1 cellular context compared by ENCODE assay signal in the genomic region with DNA sequence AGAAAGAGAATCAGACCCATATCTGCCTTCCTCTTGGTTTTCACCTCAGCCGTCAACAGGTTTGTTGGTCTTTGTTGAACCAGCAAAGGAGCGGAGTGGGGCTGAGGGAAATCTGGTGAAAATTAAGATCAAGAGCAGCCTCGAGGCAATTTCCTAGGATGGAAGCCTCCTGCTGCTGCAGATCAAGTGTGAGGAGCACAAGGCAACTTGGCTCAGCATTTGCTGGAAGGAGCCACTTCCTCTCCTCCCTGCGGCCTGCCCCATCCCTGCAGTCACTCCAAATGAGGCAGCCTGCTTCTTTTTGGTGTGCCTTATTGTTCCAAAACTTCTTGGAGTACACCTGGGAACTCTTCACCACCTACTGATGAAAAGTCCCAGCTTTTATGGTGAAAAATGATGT.
TF ChIP-seq lines count a peak whose summit lies in the region.

No MANE protein-coding gene starts in this region.

TF ChIP-seq in H1, 55 proteins besides CTCF, POLR2A, EP300 and RAD21:
- TF ChIP-seq, protein P1, sequence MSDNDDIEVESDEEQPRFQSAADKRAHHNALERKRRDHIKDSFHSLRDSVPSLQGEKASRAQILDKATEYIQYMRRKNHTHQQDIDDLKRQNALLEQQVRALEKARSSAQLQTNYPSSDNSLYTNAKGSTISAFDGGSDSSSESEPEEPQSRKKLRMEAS (IDR thresholded peaks at IDR 0.05) = peak; percentile 41; the same call in 1 of the 2 replicates
- TF ChIP-seq TCF12 (IDR thresholded peaks at IDR 0.05; ENCODE audit: low read depth, low read length) (no peak), FOSL1 (IDR thresholded peaks at IDR 0.05; ENCODE audit: insufficient read depth, low read depth, low read length) (no peak)
